In genomic region chr2:28102455-28102874, GRCh38 we compare ENCODE assay signal across 11 cellular contexts.
DNase-seq lines count a peak whose midpoint lies in the region; ATAC-seq and TF ChIP-seq lines count a peak whose summit lies in the region.
"Had no signal": no experiment of that assay in that cellular context is flagged by ENCODE, and none has a peak within 500 bp of the region (broad histone marks: within the 10 kb centered on the region; RNA-seq: fewer than 3 reads in every experiment).

No MANE protein-coding gene starts in this region.

- no peaks in the 10 kb centered on the region for H3K27me3 ChIP-seq in heart right ventricle

- no peaks in the 10 kb centered on the region for H3K27me3 Mint-ChIP-seq in activated T-helper 17 cell treated with anti-CD3 and anti-CD28 coated beads, Interleukin-2, amount 50 U/mL, for 72 hours
- peaks cover 1% of the 10 kb centered on the region for H3K27me3 Mint-ChIP-seq in glutamatergic neuron (ENCODE audit: unreplicated experiment)

- no peaks in the 10 kb centered on the region for H3K9me3 ChIP-seq in heart right ventricle

- intact Hi-C loops in heart right ventricle (cut with DNase I) = loop anchor here in 4 of 10 donors (2.0 to 10.0 kb wide), 4 partner anchors 288 to 378 kb away; partner anchors contain the start of gene FOSL2 (in 2 of the 4)

- H3K4me1 ChIP-seq in heart right ventricle = peaks cover 5 to 42% (median 30%) of the 10 kb centered on the region in 9 donors

- 8 to 15% methylated on average over 1 of the region's 1 CpG for WGBS in heart right ventricle, 2 donors

- DNase-seq in GM04504 (ENCODE audit: low read depth) (peak; percentile 58), heart right ventricle (peak in 1 of 2 donors; percentile 29), COLO829 (ENCODE audit: low spot score) (no peak), glutamatergic neuron (no peak), NCI-H748 treated with DMSO at 0.1 percent for 48 hours (lab: John Stamatoyannopoulos, UW) (no peak)
- DNase-seq in stimulated activated CD4-positive, alpha-beta T cell treated with anti-CD3 and anti-CD28 coated beads, Interleukin-4, amount 100 ng/mL, for 24 hours = no peak
- DNase-seq: effector memory CD4-positive, alpha-beta T cell had no signal

- H3K4me3 ChIP-seq in heart right ventricle (peak overlapping the region in 5 of 10 donors; percentile 15 to 34 (median 29)), skin epidermis (no peak overlapping the region)
- H3K4me3 ChIP-seq: SK-N-MC had no signal

- H3K27ac Mint-ChIP-seq in activated T-helper 17 cell treated with anti-CD3 and anti-CD28 coated beads, Interleukin-2, amount 50 U/mL, for 72 hours = peak overlapping the region; percentile 7
- no peak overlapping the region for H3K27ac Mint-ChIP-seq in glutamatergic neuron (ENCODE audit: unreplicated experiment)

- H3K27ac ChIP-seq in heart right ventricle = peak overlapping the region; percentile 36 to 87 (median 74)
- H3K27ac ChIP-seq in skin epidermis = peak overlapping the region in 18 of 21 experiments; percentile 8 to 85 (median 68)
- H3K27ac ChIP-seq: SK-N-MC had no signal

- peak; percentile 63 for ATAC-seq in activated T-helper 17 cell treated with anti-CD3 and anti-CD28 coated beads, Interleukin-2, amount 50 U/mL, for 72 hours (replicated peaks)
- peak; percentile 82 to 91 (median 87) for ATAC-seq in heart right ventricle

- no peak for TF ChIP-seq CTCF in heart right ventricle (IDR thresholded peaks at IDR 0.05)
- TF ChIP-seq CTCF in glutamatergic neuron (IDR thresholded peaks at IDR 0.05; ENCODE audit: partially characterized antibody, unreplicated experiment) = no peak

- H3K36me3 Mint-ChIP-seq in activated T-helper 17 cell treated with anti-CD3 and anti-CD28 coated beads, Interleukin-2, amount 50 U/mL, for 72 hours (ENCODE audit: low read depth) = peaks cover 5% of the 10 kb centered on the region
- no peaks in the 10 kb centered on the region for H3K36me3 Mint-ChIP-seq in glutamatergic neuron (ENCODE audit: unreplicated experiment)
- H3K36me3 Mint-ChIP-seq: mesothelial cell of epicardium had no signal

- H3K4me1 Mint-ChIP-seq in activated T-helper 17 cell treated with anti-CD3 and anti-CD28 coated beads, Interleukin-2, amount 50 U/mL, for 72 hours = peaks cover 11% of the 10 kb centered on the region
- H3K4me1 Mint-ChIP-seq in glutamatergic neuron (ENCODE audit: low read depth, unreplicated experiment) = peaks cover 7% of the 10 kb centered on the region

- no peaks in the 10 kb centered on the region for H3K9me3 Mint-ChIP-seq in activated T-helper 17 cell treated with anti-CD3 and anti-CD28 coated beads, Interleukin-2, amount 50 U/mL, for 72 hours
- H3K9me3 Mint-ChIP-seq in glutamatergic neuron (ENCODE audit: unreplicated experiment) = peaks cover 2% of the 10 kb centered on the region
- H3K9me3 Mint-ChIP-seq: mesothelial cell of epicardium had no signal

- no peak overlapping the region for H3K4me3 Mint-ChIP-seq in activated T-helper 17 cell treated with anti-CD3 and anti-CD28 coated beads, Interleukin-2, amount 50 U/mL, for 72 hours
- H3K4me3 Mint-ChIP-seq in glutamatergic neuron (ENCODE audit: unreplicated experiment) = no peak overlapping the region
- H3K4me3 Mint-ChIP-seq: mesothelial cell of epicardium had no signal

- H3K36me3 ChIP-seq in heart right ventricle = no peaks in the 10 kb centered on the region
